In genomic region chr14:68936476-68936875, GRCh38 we compare ENCODE assay signal across 14 cellular contexts. TPM values are rescaled to one million over a fixed set of nuclear protein-coding genes. Genes with fewer than 3 reads are reported as not detected.
DNase-seq lines count a peak whose midpoint lies in the region; ATAC-seq, FAIRE-seq and TF ChIP-seq lines count a peak whose summit lies in the region.
"Had no signal": no experiment of that assay in that cellular context is flagged by ENCODE, and none has a peak within 500 bp of the region (broad histone marks: within the 10 kb centered on the region; RNA-seq: fewer than 3 reads in every experiment).

No MANE protein-coding gene starts in this region.

- peaks cover 71% of the 10 kb centered on the region for H3K4me1 Mint-ChIP-seq in activated T-cell treated with anti-CD3 and anti-CD28 coated beads, Interleukin-2, amount 50 U/mL, for 72 hours (ENCODE audit: low read depth)
- peaks cover 20 to 99% (median 93%) of the 10 kb centered on the region in 7 donors for H3K4me1 Mint-ChIP-seq in naive thymus-derived CD4-positive, alpha-beta T cell

- peak overlapping the region; percentile 65 for H3K9ac ChIP-seq in endothelial cell of umbilical vein (replicated peaks; ENCODE audit: extremely low read depth, insufficient read depth, low read length)

- H4K20me1 ChIP-seq in endothelial cell of umbilical vein (replicated peaks; ENCODE audit: control insufficient read depth, extremely low read depth, insufficient read depth, low read length), result no peaks in the 10 kb centered on the region

- H3K9me3 ChIP-seq in endothelial cell of umbilical vein (replicated peaks; ENCODE audit: control insufficient read depth, insufficient read depth, low read length), result no peaks in the 10 kb centered on the region
- no peaks in the 10 kb centered on the region for H3K9me3 ChIP-seq in naive thymus-derived CD4-positive, alpha-beta T cell (ENCODE audit: control insufficient read depth in 2 of 3, low read length in 3 of 3)
- no peaks in the 10 kb centered on the region for H3K9me3 ChIP-seq in transverse colon
- H3K9me3 ChIP-seq: mucosa of descending colon had no signal

- in situ Hi-C loops in transverse colon (cut with MboI; ENCODE audit: low pct_ligation_motif_present in 1 of 4, low pct_unique_long_range_greater_than_20kb in 1 of 4, low sequenced_read_pairs in 3 of 4), result no loop called here

- H3K4me1 ChIP-seq in endothelial cell of umbilical vein (ENCODE audit: control insufficient read depth, extremely low read depth, insufficient read depth, low read length) (peaks cover 57% of the 10 kb centered on the region), transverse colon (peaks cover 38 to 85% (median 66%) of the 10 kb centered on the region in 4 donors)
- H3K4me1 ChIP-seq in naive thymus-derived CD4-positive, alpha-beta T cell (ENCODE audit: control insufficient read depth in 2 of 2, insufficient read depth in 2 of 2, low read length in 2 of 2), result peaks cover 0 to 75% of the 10 kb centered on the region in 2 donors

- H3K4me3 Mint-ChIP-seq in activated T-cell treated with anti-CD3 and anti-CD28 coated beads, Interleukin-2, amount 50 U/mL, for 72 hours, result no peak overlapping the region
- peak overlapping the region in 5 of 10 donors; percentile 23 to 76 (median 58) for H3K4me3 Mint-ChIP-seq in naive thymus-derived CD4-positive, alpha-beta T cell

- POLR2A ChIA-PET in endothelial cell of umbilical vein (lab: Charles Lee), result interaction anchor here (0.7 to 1.8 kb wide), 3 partner anchors 39 to 146 kb away, joined by 4 to 7 read pairs (median 4); partner anchors contain the start of gene ACTN1
- POLR2A ChIA-PET in naive thymus-derived CD4-positive, alpha-beta T cell (lab: Charles Lee), result interaction anchor here (0.7 to 2.0 kb wide), 3 partner anchors 12 to 41 kb away, joined by 3 to 4 read pairs (median 4); no protein-coding TSS in a partner anchor

- no peak for DNase-seq in activated T-cell treated with anti-CD3 and anti-CD28 coated beads, Interleukin-2, amount 50 U/mL, for 72 hours
- DNase-seq in activated T-cell treated with anti-CD3 and anti-CD28 coated beads for 4 hours (no peak), endothelial cell of umbilical vein (ENCODE audit: low read depth, low spot score) (peak; percentile 49), transverse colon (no peak), MV-4-11 (lab: John Stamatoyannopoulos, UW) (no peak), HT-29 (ENCODE audit: low spot score) (no peak)
- no peak for DNase-seq in naive thymus-derived CD4-positive, alpha-beta T cell
- DNase-seq: ACHN; activated CD4-positive, alpha-beta T cell treated with anti-CD3 and anti-CD28 coated beads for 1 hour; activated effector memory CD4-positive, alpha-beta T cell treated with anti-CD3 and anti-CD28 coated beads, Interleukin-2, amount 50 U/mL, for 16 hours; mucosa of descending colon; NCI-H510A; SHP77 treated with DMSO at 0.1 percent for 48 hours had no signal

- CTCF ChIA-PET in endothelial cell of umbilical vein (lab: Charles Lee), result interaction anchor here (0.8 to 2.0 kb wide), 14 partner anchors 10 to 171 kb away, joined by 3 to 11 read pairs (median 5); no protein-coding TSS in a partner anchor
- CTCF ChIA-PET in naive thymus-derived CD4-positive, alpha-beta T cell (lab: Charles Lee), result no interaction called here

- H3K36me3 Mint-ChIP-seq in activated T-cell treated with anti-CD3 and anti-CD28 coated beads, Interleukin-2, amount 50 U/mL, for 72 hours (ENCODE audit: insufficient read depth in 2 of 2), result no peaks in the 10 kb centered on the region
- peaks cover 0 to 17% (median 0%) of the 10 kb centered on the region in 5 donors for H3K36me3 Mint-ChIP-seq in naive thymus-derived CD4-positive, alpha-beta T cell

- H3K4me3 ChIP-seq in endothelial cell of umbilical vein (replicated peaks in 1 of 3; ENCODE audit: insufficient read depth in 1 of 3, low read depth in 1 of 3, low read length in 3 of 3) (no peak overlapping the region), transverse colon (no peak overlapping the region)
- H3K4me3 ChIP-seq in naive thymus-derived CD4-positive, alpha-beta T cell (ENCODE audit: low read length), result no peak overlapping the region
- H3K4me3 ChIP-seq: mucosa of descending colon had no signal

- FAIRE-seq in endothelial cell of umbilical vein (lab: Jason Lieb, UNC), result no peak

- no peaks in the 10 kb centered on the region for H3K9me1 ChIP-seq in endothelial cell of umbilical vein (replicated peaks; ENCODE audit: control insufficient read depth, extremely low read depth, insufficient read depth, low read length)

- no peak for TF ChIP-seq POLR2A in endothelial cell of umbilical vein (IDR thresholded peaks at IDR 0.05; ENCODE audit: low read depth, low read length)
- TF ChIP-seq POLR2A in transverse colon (IDR thresholded peaks at IDR 0.05), result no peak

- no peak overlapping the region for H2AFZ ChIP-seq in endothelial cell of umbilical vein (ENCODE audit: low read depth, low read length)

- H3K36me3 ChIP-seq in endothelial cell of umbilical vein (ENCODE audit: control insufficient read depth in 2 of 2, extremely low read depth in 1 of 2, insufficient read depth in 2 of 2, low read length in 2 of 2), result peaks cover 0 to 6% of the 10 kb centered on the region in 2 experiments
- H3K36me3 ChIP-seq in naive thymus-derived CD4-positive, alpha-beta T cell (ENCODE audit: control insufficient read depth in 2 of 3, insufficient read depth in 3 of 3, low read length in 3 of 3), result peaks cover 0 to under 1% (median 0%) of the 10 kb centered on the region in 3 experiments
- H3K36me3 ChIP-seq in transverse colon, result no peaks in the 10 kb centered on the region

- H3K27ac ChIP-seq in endothelial cell of umbilical vein (ENCODE audit: insufficient read depth, low read depth, low read length), result peak overlapping the region; percentile 91
- H3K27ac ChIP-seq in naive thymus-derived CD4-positive, alpha-beta T cell (ENCODE audit: low read depth, low read length), result no peak overlapping the region
- peak overlapping the region; percentile 93 to 99 (median 96) for H3K27ac ChIP-seq in transverse colon

- WGBS in transverse colon (ENCODE audit: low coverage in 1 of 2), 2 donors, result 59 to 75% methylated on average over 7 to 8 of the region's 8 CpGs

- peaks cover 97% of the 10 kb centered on the region for H3K79me2 ChIP-seq in endothelial cell of umbilical vein (ENCODE audit: control insufficient read depth, insufficient read depth, low read length)

- H3K9me3 Mint-ChIP-seq in activated T-cell treated with anti-CD3 and anti-CD28 coated beads, Interleukin-2, amount 50 U/mL, for 72 hours, result no peaks in the 10 kb centered on the region
- H3K9me3 Mint-ChIP-seq in naive thymus-derived CD4-positive, alpha-beta T cell, result no peaks in the 10 kb centered on the region

- no peak for TF ChIP-seq CTCF in endothelial cell of umbilical vein (IDR thresholded peaks at IDR 0.05; ENCODE audit: extremely low read depth in 1 of 2, insufficient read depth in 1 of 2, low read depth in 1 of 2, low read length in 2 of 2)
- TF ChIP-seq CTCF in transverse colon (IDR thresholded peaks at IDR 0.05), result no peak

- TF ChIP-seq EP300 in transverse colon (IDR thresholded peaks at IDR 0.05; ENCODE audit: low read depth), result no peak

- peak overlapping the region; percentile 8 for H3K27ac Mint-ChIP-seq in activated T-cell treated with anti-CD3 and anti-CD28 coated beads, Interleukin-2, amount 50 U/mL, for 72 hours
- peak overlapping the region in 8 of 9 donors; percentile 68 to 87 (median 83) for H3K27ac Mint-ChIP-seq in naive thymus-derived CD4-positive, alpha-beta T cell

- intact Hi-C loops in endothelial cell of umbilical vein (cut with micrococcal nuclease), result loop anchor here (1.0 to 2.0 kb wide), 2 partner anchors 10 to 98 kb away; no protein-coding TSS in a partner anchor
- intact Hi-C loops in naive thymus-derived CD4-positive, alpha-beta T cell (cut with micrococcal nuclease), result no loop called here
- intact Hi-C loops in transverse colon (cut with DNase I; ENCODE audit: low total_unique reads), result loop anchor here (5.0 kb wide), 1 partner anchor 41 kb away; the partner anchor contains the start of gene ACTN1

- dilution Hi-C loops in endothelial cell of umbilical vein (cut with MboI; ENCODE audit: extremely low pct_ligation_motif_present, low sequenced_read_pairs), result no loop called here

- H3K27me3 Mint-ChIP-seq in activated T-cell treated with anti-CD3 and anti-CD28 coated beads, Interleukin-2, amount 50 U/mL, for 72 hours (ENCODE audit: low read depth), result no peaks in the 10 kb centered on the region
- H3K27me3 Mint-ChIP-seq in naive thymus-derived CD4-positive, alpha-beta T cell, result no peaks in the 10 kb centered on the region

- H3K27me3 ChIP-seq in endothelial cell of umbilical vein (ENCODE audit: control insufficient read depth in 2 of 2, insufficient read depth in 2 of 2, low read length in 2 of 2) (no peaks in the 10 kb centered on the region), transverse colon (no peaks in the 10 kb centered on the region)
- no peaks in the 10 kb centered on the region for H3K27me3 ChIP-seq in naive thymus-derived CD4-positive, alpha-beta T cell (ENCODE audit: control insufficient read depth in 2 of 2, insufficient read depth in 2 of 2, low read length in 2 of 2)

- ATAC-seq in activated T-cell treated with anti-CD3 and anti-CD28 coated beads, Interleukin-2, amount 50 U/mL, for 72 hours (replicated peaks in 1 of 2), result no peak
- ATAC-seq in naive thymus-derived CD4-positive, alpha-beta T cell, result no peak
- no peak for ATAC-seq in GM19035 (IDR thresholded peaks at IDR 0.05; ENCODE audit: unreplicated experiment)
- ATAC-seq: mucosa of descending colon had no signal

- H3K4me2 ChIP-seq in endothelial cell of umbilical vein (ENCODE audit: insufficient read depth, low read length), result peak overlapping the region; percentile 54

- BruUV-seq in endothelial cell of umbilical vein (replicated peaks; lab: Mats Ljungman, UMichigan), result TSS peak; percentile 23

TF ChIP-seq in endothelial cell of umbilical vein, 7 proteins besides CTCF, POLR2A, EP300 and RAD21 (continues in another document):
- no peak for TF ChIP-seq EZH2 (IDR thresholded peaks at IDR 0.05; ENCODE audit: borderline replicate concordance, low read depth, low read length, severe bottlenecking)
- no peak for TF ChIP-seq JUN (IDR thresholded peaks at IDR 0.05; ENCODE audit: borderline replicate concordance, insufficient read depth, insufficient read length, low read depth)

RNA-seq across cellular contexts. Expression of gene ACTN1, which starts 42.6 kb away (rescaled TPM):
- 10 to 100 TPM; 42.6 to 50.7 TPM for total RNA-seq in activated T-cell treated with anti-CD3 and anti-CD28 coated beads, Interleukin-2, amount 50 U/mL, for 72 hours
- total RNA-seq in endothelial cell of umbilical vein, result 442 and 443 TPM in 2 replicates
- 463 and 633 TPM in 2 replicates for polyA plus RNA-seq in endothelial cell of umbilical vein
- 379 and 382 TPM in 2 replicates for polyA plus RNA-seq in endothelial cell of umbilical vein (2011; cell fraction: cytosol; rRNA removed)
- 777 and 896 TPM in 2 replicates for polyA plus RNA-seq in endothelial cell of umbilical vein (2011; cell fraction: nucleus; rRNA removed)
- polyA plus RNA-seq in endothelial cell of umbilical vein (2012), result 398 and 442 TPM in 2 replicates
- polyA minus RNA-seq in endothelial cell of umbilical vein, result 744 and 789 TPM in 2 replicates
- 104 TPM for polyA minus RNA-seq in endothelial cell of umbilical vein (2011; cell fraction: cytosol; rRNA and poly(A)+ RNA removed)
- polyA minus RNA-seq in endothelial cell of umbilical vein (2011; cell fraction: nucleus; rRNA and poly(A)+ RNA removed), result 424 and 544 TPM in 2 replicates
- total RNA-seq in naive thymus-derived CD4-positive, alpha-beta T cell, result 100 to 1,000 TPM in 4 of 5 experiments, 10 to 100 TPM in 1; 41.3 to 249 (median 227) TPM
- 100 to 1,000 TPM; 188 to 390 TPM for polyA plus RNA-seq in naive thymus-derived CD4-positive, alpha-beta T cell
- total RNA-seq in transverse colon, result 100 to 1,000 TPM; 127 to 403 (median 197) TPM
- 104 and 115 TPM in 2 replicates for total RNA-seq in HT-29 (2014; rRNA removed; shearing (Covaris generic))

Comparison
In these comparisons a context has a peak if more than half of its experiments do, and no peak if none do; other contexts are left out.
1. intact Hi-C loops: an anchor here in endothelial cell of umbilical vein (1.0 to 2.0 kb wide) and transverse colon (5.0 kb wide); none called in naive thymus-derived CD4-positive, alpha-beta T cell.